Comparison of ENCODE assay signal across 1 cellular context in the genomic region with DNA sequence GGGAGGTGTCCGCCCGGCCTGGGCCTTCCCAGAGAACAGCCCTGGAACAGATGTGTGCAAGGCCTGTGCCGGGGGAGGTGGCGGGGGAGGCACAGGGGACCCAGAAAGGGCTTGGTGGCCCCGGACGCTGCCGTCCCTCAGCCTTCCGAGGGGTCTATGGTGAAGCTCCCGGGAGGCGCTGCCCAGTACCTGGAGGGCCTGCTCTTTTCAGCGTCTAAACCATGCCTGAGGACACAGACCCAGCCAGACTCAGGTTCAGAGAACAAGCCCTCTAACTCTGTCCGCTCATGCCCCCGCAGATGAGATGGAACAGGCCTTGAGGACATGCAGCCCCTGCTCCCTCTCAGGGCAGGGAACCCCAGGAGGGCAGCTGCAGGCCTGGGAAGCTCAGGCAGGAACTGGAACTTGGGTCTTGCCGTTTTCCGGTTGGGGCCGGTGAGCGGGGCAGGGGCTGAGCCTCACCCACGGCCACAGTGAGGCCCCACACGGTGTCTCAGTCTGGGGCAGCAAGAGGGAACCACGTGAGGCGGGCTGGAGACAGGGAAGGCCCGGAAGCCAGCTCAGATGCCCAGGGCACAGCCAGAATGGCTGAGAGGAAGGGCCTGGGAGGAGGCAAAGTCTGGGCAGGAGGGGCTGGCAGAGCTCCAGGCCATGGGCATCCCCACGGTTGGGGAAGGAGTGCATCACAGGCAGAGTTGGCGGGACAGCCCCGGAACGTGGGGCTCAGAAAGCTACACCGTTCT.
A peak's percentile ranks its signal among the peaks of the same experiment; 100 is the strongest.
TF ChIP-seq lines count a peak whose summit lies in the region.

No MANE protein-coding gene starts in this region.

TF ChIP-seq in HepG2, 621 proteins besides CTCF, POLR2A, EP300 and RAD21 (continued from another document and continues in another):
- TF ChIP-seq, protein P1, sequence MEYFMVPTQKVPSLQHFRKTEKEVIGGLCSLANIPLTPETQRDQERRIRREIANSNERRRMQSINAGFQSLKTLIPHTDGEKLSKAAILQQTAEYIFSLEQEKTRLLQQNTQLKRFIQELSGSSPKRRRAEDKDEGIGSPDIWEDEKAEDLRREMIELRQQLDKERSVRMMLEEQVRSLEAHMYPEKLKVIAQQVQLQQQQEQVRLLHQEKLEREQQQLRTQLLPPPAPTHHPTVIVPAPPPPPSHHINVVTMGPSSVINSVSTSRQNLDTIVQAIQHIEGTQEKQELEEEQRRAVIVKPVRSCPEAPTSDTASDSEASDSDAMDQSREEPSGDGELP (IDR thresholded peaks at IDR 0.05; ENCODE audit: borderline replicate concordance, low read depth), result no peak; the same call in 1 of the 2 replicates
- TF ChIP-seq AHR (CRISPR knock-in tag; IDR thresholded peaks at IDR 0.05), result peak; percentile 83; the same call in 1 of the 2 replicates
- TF ChIP-seq NR2F2 (IDR thresholded peaks at IDR 0.05; ENCODE audit: borderline replicate concordance, low read depth), result no peak
- TF ChIP-seq SAP130 (CRISPR knock-in tag; IDR thresholded peaks at IDR 0.05; ENCODE audit: low read depth), result peak; percentile 76
- TF ChIP-seq, protein P2, sequence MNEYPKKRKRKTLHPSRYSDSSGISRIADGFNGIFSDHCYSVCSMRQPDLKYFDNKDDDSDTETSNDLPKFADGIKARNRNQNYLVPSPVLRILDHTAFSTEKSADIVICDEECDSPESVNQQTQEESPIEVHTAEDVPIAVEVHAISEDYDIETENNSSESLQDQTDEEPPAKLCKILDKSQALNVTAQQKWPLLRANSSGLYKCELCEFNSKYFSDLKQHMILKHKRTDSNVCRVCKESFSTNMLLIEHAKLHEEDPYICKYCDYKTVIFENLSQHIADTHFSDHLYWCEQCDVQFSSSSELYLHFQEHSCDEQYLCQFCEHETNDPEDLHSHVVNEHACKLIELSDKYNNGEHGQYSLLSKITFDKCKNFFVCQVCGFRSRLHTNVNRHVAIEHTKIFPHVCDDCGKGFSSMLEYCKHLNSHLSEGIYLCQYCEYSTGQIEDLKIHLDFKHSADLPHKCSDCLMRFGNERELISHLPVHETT (CRISPR knock-in tag; conservative IDR thresholded peaks at IDR 0.05), result peak; percentile 60; the same call in 1 of the 2 replicates
- TF ChIP-seq SRF (IDR thresholded peaks at IDR 0.05; ENCODE audit: low read depth, low read length), result no peak
- TF ChIP-seq HOXA3 (CRISPR knock-in tag; IDR thresholded peaks at IDR 0.05), result peak; percentile 78
- TF ChIP-seq ZSCAN29 (CRISPR knock-in tag; conservative IDR thresholded peaks at IDR 0.05), result no peak; the same call in 1 of the 2 replicates
- TF ChIP-seq PHF20 (CRISPR knock-in tag; IDR thresholded peaks at IDR 0.05), result peak; percentile 36; the same call in 1 of the 2 replicates
- TF ChIP-seq, protein P3, sequence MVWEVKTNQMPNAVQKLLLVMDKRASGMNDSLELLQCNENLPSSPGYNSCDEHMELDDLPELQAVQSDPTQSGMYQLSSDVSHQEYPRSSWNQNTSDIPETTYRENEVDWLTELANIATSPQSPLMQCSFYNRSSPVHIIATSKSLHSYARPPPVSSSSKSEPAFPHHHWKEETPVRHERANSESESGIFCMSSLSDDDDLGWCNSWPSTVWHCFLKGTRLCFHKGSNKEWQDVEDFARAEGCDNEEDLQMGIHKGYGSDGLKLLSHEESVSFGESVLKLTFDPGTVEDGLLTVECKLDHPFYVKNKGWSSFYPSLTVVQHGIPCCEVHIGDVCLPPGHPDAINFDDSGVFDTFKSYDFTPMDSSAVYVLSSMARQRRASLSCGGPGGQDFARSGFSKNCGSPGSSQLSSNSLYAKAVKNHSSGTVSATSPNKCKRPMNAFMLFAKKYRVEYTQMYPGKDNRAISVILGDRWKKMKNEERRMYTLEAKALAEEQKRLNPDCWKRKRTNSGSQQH (CRISPR knock-in tag; IDR thresholded peaks at IDR 0.05; ENCODE audit: low read depth), result no peak
- 0 out of 2 replicates have a peak, but pooled peaks have one; percentile 20 for TF ChIP-seq MEF2D (CRISPR knock-in tag; IDR thresholded peaks at IDR 0.05)
- TF ChIP-seq TOPORS (CRISPR knock-in tag; IDR thresholded peaks at IDR 0.05), result peak; percentile 8; the same call in 1 of the 2 replicates
- TF ChIP-seq NFRKB (IDR thresholded peaks at IDR 0.05), result no peak
- TF ChIP-seq ZNF841 (CRISPR knock-in tag; IDR thresholded peaks at IDR 0.05; ENCODE audit: borderline replicate concordance), result no peak
- TF ChIP-seq ZNF850 (CRISPR knock-in tag; conservative IDR thresholded peaks at IDR 0.05), result no peak; the same call in 1 of the 2 replicates
- TF ChIP-seq CBX1 (IDR thresholded peaks at IDR 0.05; ENCODE audit: low read depth), result no peak
- TF ChIP-seq, protein P4, sequence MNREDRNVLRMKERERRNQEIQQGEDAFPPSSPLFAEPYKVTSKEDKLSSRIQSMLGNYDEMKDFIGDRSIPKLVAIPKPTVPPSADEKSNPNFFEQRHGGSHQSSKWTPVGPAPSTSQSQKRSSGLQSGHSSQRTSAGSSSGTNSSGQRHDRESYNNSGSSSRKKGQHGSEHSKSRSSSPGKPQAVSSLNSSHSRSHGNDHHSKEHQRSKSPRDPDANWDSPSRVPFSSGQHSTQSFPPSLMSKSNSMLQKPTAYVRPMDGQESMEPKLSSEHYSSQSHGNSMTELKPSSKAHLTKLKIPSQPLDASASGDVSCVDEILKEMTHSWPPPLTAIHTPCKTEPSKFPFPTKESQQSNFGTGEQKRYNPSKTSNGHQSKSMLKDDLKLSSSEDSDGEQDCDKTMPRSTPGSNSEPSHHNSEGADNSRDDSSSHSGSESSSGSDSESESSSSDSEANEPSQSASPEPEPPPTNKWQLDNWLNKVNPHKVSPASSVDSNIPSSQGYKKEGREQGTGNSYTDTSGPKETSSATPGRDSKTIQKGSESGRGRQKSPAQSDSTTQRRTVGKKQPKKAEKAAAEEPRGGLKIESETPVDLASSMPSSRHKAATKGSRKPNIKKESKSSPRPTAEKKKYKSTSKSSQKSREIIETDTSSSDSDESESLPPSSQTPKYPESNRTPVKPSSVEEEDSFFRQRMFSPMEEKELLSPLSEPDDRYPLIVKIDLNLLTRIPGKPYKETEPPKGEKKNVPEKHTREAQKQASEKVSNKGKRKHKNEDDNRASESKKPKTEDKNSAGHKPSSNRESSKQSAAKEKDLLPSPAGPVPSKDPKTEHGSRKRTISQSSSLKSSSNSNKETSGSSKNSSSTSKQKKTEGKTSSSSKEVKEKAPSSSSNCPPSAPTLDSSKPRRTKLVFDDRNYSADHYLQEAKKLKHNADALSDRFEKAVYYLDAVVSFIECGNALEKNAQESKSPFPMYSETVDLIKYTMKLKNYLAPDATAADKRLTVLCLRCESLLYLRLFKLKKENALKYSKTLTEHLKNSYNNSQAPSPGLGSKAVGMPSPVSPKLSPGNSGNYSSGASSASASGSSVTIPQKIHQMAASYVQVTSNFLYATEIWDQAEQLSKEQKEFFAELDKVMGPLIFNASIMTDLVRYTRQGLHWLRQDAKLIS (CRISPR knock-in tag; IDR thresholded peaks at IDR 0.05), result peak; percentile 91; the same call in 1 of the 2 replicates
- no peak for TF ChIP-seq TRIM24 (CRISPR knock-in tag; IDR thresholded peaks at IDR 0.05)
- no peak; the same call in 1 of the 2 replicates for TF ChIP-seq ZNF670 (CRISPR knock-in tag; IDR thresholded peaks at IDR 0.05; ENCODE audit: borderline replicate concordance)
- no peak for TF ChIP-seq ETV6 (CRISPR knock-in tag; conservative IDR thresholded peaks at IDR 0.05)
- no peak; the same call in 1 of the 2 replicates for TF ChIP-seq SMAD1 (CRISPR knock-in tag; IDR thresholded peaks at IDR 0.05; ENCODE audit: borderline replicate concordance, low read depth)
- no peak for TF ChIP-seq ZNF260 (CRISPR knock-in tag; IDR thresholded peaks at IDR 0.05; ENCODE audit: borderline replicate concordance, low read depth)
- TF ChIP-seq NCOA5 (CRISPR knock-in tag; IDR thresholded peaks at IDR 0.05), result peak; percentile 97
- no peak; the same call in 1 of the 2 replicates for TF ChIP-seq ZNF44 (CRISPR knock-in tag; IDR thresholded peaks at IDR 0.05)
- TF ChIP-seq, protein P5, sequence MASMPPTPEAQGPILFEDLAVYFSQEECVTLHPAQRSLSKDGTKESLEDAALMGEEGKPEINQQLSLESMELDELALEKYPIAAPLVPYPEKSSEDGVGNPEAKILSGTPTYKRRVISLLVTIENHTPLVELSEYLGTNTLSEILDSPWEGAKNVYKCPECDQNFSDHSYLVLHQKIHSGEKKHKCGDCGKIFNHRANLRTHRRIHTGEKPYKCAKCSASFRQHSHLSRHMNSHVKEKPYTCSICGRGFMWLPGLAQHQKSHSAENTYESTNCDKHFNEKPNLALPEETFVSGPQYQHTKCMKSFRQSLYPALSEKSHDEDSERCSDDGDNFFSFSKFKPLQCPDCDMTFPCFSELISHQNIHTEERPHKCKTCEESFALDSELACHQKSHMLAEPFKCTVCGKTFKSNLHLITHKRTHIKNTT (CRISPR knock-in tag; IDR thresholded peaks at IDR 0.05), result peak; percentile 96; the same call in 1 of the 2 replicates
- TF ChIP-seq, protein P6, sequence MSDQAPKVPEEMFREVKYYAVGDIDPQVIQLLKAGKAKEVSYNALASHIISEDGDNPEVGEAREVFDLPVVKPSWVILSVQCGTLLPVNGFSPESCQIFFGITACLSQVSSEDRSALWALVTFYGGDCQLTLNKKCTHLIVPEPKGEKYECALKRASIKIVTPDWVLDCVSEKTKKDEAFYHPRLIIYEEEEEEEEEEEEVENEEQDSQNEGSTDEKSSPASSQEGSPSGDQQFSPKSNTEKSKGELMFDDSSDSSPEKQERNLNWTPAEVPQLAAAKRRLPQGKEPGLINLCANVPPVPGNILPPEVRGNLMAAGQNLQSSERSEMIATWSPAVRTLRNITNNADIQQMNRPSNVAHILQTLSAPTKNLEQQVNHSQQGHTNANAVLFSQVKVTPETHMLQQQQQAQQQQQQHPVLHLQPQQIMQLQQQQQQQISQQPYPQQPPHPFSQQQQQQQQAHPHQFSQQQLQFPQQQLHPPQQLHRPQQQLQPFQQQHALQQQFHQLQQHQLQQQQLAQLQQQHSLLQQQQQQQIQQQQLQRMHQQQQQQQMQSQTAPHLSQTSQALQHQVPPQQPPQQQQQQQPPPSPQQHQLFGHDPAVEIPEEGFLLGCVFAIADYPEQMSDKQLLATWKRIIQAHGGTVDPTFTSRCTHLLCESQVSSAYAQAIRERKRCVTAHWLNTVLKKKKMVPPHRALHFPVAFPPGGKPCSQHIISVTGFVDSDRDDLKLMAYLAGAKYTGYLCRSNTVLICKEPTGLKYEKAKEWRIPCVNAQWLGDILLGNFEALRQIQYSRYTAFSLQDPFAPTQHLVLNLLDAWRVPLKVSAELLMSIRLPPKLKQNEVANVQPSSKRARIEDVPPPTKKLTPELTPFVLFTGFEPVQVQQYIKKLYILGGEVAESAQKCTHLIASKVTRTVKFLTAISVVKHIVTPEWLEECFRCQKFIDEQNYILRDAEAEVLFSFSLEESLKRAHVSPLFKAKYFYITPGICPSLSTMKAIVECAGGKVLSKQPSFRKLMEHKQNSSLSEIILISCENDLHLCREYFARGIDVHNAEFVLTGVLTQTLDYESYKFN (CRISPR knock-in tag; conservative IDR thresholded peaks at IDR 0.05), result no peak; the same call in 1 of the 2 replicates
- peak; percentile 49; the same call in 1 of the 2 replicates for TF ChIP-seq ZNF709 (CRISPR knock-in tag; IDR thresholded peaks at IDR 0.05)
- TF ChIP-seq ARNT2 (CRISPR knock-in tag; IDR thresholded peaks at IDR 0.05; ENCODE audit: low read depth), result 0 out of 2 replicates have a peak, but pooled peaks have one; percentile 41
- TF ChIP-seq, protein P7, sequence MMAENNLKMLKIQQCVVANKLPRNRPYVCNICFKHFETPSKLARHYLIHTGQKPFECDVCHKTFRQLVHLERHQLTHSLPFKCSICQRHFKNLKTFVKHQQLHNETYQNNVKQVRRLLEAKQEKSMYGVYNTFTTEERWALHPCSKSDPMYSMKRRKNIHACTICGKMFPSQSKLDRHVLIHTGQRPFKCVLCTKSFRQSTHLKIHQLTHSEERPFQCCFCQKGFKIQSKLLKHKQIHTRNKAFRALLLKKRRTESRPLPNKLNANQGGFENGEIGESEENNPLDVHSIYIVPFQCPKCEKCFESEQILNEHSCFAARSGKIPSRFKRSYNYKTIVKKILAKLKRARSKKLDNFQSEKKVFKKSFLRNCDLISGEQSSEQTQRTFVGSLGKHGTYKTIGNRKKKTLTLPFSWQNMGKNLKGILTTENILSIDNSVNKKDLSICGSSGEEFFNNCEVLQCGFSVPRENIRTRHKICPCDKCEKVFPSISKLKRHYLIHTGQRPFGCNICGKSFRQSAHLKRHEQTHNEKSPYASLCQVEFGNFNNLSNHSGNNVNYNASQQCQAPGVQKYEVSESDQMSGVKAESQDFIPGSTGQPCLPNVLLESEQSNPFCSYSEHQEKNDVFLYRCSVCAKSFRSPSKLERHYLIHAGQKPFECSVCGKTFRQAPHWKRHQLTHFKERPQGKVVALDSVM (CRISPR knock-in tag; IDR thresholded peaks at IDR 0.05), result peak; percentile 9; the same call in 1 of the 2 replicates
- 0 out of 2 replicates have a peak, but pooled peaks have one; percentile 10 for TF ChIP-seq ZNF460 (CRISPR knock-in tag; IDR thresholded peaks at IDR 0.05; ENCODE audit: borderline replicate concordance)
- TF ChIP-seq ZNF501 (CRISPR knock-in tag; IDR thresholded peaks at IDR 0.05), result peak; percentile 36; the same call in 1 of the 2 replicates
- TF ChIP-seq ZNF772 (CRISPR knock-in tag; IDR thresholded peaks at IDR 0.05), result peak; percentile 8
- TF ChIP-seq, protein P8, sequence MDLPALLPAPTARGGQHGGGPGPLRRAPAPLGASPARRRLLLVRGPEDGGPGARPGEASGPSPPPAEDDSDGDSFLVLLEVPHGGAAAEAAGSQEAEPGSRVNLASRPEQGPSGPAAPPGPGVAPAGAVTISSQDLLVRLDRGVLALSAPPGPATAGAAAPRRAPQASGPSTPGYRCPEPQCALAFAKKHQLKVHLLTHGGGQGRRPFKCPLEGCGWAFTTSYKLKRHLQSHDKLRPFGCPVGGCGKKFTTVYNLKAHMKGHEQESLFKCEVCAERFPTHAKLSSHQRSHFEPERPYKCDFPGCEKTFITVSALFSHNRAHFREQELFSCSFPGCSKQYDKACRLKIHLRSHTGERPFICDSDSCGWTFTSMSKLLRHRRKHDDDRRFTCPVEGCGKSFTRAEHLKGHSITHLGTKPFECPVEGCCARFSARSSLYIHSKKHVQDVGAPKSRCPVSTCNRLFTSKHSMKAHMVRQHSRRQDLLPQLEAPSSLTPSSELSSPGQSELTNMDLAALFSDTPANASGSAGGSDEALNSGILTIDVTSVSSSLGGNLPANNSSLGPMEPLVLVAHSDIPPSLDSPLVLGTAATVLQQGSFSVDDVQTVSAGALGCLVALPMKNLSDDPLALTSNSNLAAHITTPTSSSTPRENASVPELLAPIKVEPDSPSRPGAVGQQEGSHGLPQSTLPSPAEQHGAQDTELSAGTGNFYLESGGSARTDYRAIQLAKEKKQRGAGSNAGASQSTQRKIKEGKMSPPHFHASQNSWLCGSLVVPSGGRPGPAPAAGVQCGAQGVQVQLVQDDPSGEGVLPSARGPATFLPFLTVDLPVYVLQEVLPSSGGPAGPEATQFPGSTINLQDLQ (CRISPR knock-in tag; IDR thresholded peaks at IDR 0.05), result peak; percentile 91
- no peak for TF ChIP-seq FLYWCH1 (CRISPR knock-in tag; IDR thresholded peaks at IDR 0.05)
